2 cellular contexts compared by ENCODE assay signal in genomic region chr5:97231025-97231636, GRCh38.
A peak's percentile ranks its signal among the peaks of the same experiment; 100 is the strongest.
TF ChIP-seq lines count a peak whose summit lies in the region.

No MANE protein-coding gene starts in this region.

TF ChIP-seq in HEK293T, 16 proteins besides CTCF, POLR2A, EP300 and RAD21 (continued from another document):
- TF ChIP-seq PKNOX1 (IDR thresholded peaks at IDR 0.05) (no peak), FOXA1 (IDR thresholded peaks at IDR 0.05) (no peak), CTBP1 (IDR thresholded peaks at IDR 0.05; ENCODE audit: borderline replicate concordance) (no peak), ELF4 (IDR thresholded peaks at IDR 0.05) (no peak), BHLHE40 (IDR thresholded peaks at IDR 0.05; ENCODE audit: borderline replicate concordance) (no peak), SP1 (IDR thresholded peaks at IDR 0.05) (no peak)

TF ChIP-seq in HepG2, 621 proteins besides CTCF, POLR2A, EP300 and RAD21:
- TF ChIP-seq MLXIP (CRISPR knock-in tag; IDR thresholded peaks at IDR 0.05; ENCODE audit: borderline replicate concordance) (no peak), IRF2 (CRISPR knock-in tag; IDR thresholded peaks at IDR 0.05) (no peak), SMC3 (IDR thresholded peaks at IDR 0.05; ENCODE audit: low read length) (peak; percentile 62), CEBPB (IDR thresholded peaks at IDR 0.05; ENCODE audit: borderline replicate concordance, low read depth, low read length) (peak; percentile 98), CEBPG (CRISPR knock-in tag; IDR thresholded peaks at IDR 0.05) (peak; percentile 95), STAG1 (CRISPR knock-in tag; IDR thresholded peaks at IDR 0.05) (peak; percentile 72), THRA (CRISPR knock-in tag; IDR thresholded peaks at IDR 0.05; ENCODE audit: borderline replicate concordance) (no peak), ZNF20 (CRISPR knock-in tag; IDR thresholded peaks at IDR 0.05) (no peak), ZNF12 (CRISPR knock-in tag; IDR thresholded peaks at IDR 0.05) (0 out of 2 replicates have a peak, but pooled peaks have one; percentile 15)
